In the genomic region with DNA sequence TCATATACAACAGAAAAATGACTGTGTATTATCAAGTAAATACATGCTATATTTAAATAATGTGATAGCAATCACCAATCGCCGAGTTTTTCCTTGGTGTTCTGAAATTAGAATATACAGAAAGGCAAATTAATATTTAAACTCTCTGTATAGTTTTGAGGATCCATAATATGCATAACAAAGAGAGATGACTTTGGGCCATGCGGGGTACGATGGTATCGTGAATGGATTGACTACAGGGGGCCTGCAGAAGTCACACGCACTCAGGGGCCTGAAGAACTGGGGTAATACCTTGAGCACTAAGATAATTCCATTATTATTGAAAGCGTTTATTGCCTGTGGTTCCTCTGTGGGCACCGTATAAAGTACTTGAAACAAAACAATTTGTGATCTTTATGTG, we compare ENCODE assay signal across 18 cellular contexts.
A peak's percentile ranks its signal among the peaks of the same experiment; 100 is the strongest.
DNase-seq lines count a peak whose midpoint lies in the region; TF ChIP-seq lines count a peak whose summit lies in the region.
"Had no signal": no experiment of that assay in that cellular context is flagged by ENCODE, and none has a peak within 500 bp of the region (broad histone marks: within the 10 kb centered on the region; RNA-seq: fewer than 3 reads in every experiment).

No MANE protein-coding gene starts in this region.

- no CpG with 5 or more reads among the region's 8 CpGs for WGBS in H9 (ENCODE audit: extremely low coverage, insufficient read length, low lambda C conversion rate)

- no peaks in the 10 kb centered on the region for H4K20me1 ChIP-seq in H9 (ENCODE audit: control insufficient read depth, insufficient read depth, insufficient read length)

- H3K23ac ChIP-seq in H9 (ENCODE audit: insufficient read length, low read depth, low read length), result no peak overlapping the region

- no peaks in the 10 kb centered on the region for H3K27me3 ChIP-seq in H9 (ENCODE audit: insufficient read depth, low read length)
- H3K27me3 ChIP-seq in iPS-18a (ENCODE audit: control insufficient read depth, insufficient read depth, low read length), result peaks cover 5% of the 10 kb centered on the region
- H3K27me3 ChIP-seq: BE2C had no signal

- no peaks in the 10 kb centered on the region for H3K36me3 Mint-ChIP-seq in H9 (ENCODE audit: insufficient read depth in 1 of 3, low read depth in 3 of 3)
- H3K36me3 Mint-ChIP-seq: IgD-negative memory B cell had no signal

- no peak overlapping the region for H3K9ac ChIP-seq in H9 (ENCODE audit: extremely low read depth, insufficient read length, low read length)
- H3K9ac ChIP-seq in iPS-18a (ENCODE audit: low read length), result no peak overlapping the region

- H2BK5ac ChIP-seq in H9 (ENCODE audit: insufficient read length, low read length), result no peak overlapping the region

- H3K23me2 ChIP-seq in H9 (ENCODE audit: insufficient read length, low read depth, low read length, poor library complexity, severe bottlenecking), result no peaks in the 10 kb centered on the region

- no peak overlapping the region for H3K56ac ChIP-seq in H9 (ENCODE audit: insufficient read length, low read depth, low read length)

- H3K79me2 ChIP-seq in H9 (ENCODE audit: insufficient read depth, low read length), result no peaks in the 10 kb centered on the region

- peaks cover under 1% of the 10 kb centered on the region for H3K27me3 Mint-ChIP-seq in H9 (ENCODE audit: low read depth)
- H3K27me3 Mint-ChIP-seq: CD4-positive, alpha-beta T cell; IgD-negative memory B cell had no signal

- H4K5ac ChIP-seq in H9 (ENCODE audit: insufficient read length, low read depth, low read length), result no peak overlapping the region

- peak overlapping the region; percentile 2 for H3K4me2 ChIP-seq in H9 (ENCODE audit: insufficient read depth, insufficient read length, low read length)

- H2AK5ac ChIP-seq in H9 (ENCODE audit: insufficient read length, low read length), result no peak overlapping the region

- no peak overlapping the region for H3K4ac ChIP-seq in H9 (ENCODE audit: low read depth, low read length)

- H4K91ac ChIP-seq in H9 (ENCODE audit: insufficient read length, low read depth, low read length), result no peak overlapping the region

- H3K9me3 Mint-ChIP-seq in H9, result peaks cover 0 to 3% of the 10 kb centered on the region in 2 experiments; a peak in 1 of 5 replicates
- H3K9me3 Mint-ChIP-seq: CD4-positive, alpha-beta T cell had no signal

- peak overlapping the region; percentile 18 for H3K4me3 ChIP-seq in iPS-18a (ENCODE audit: low read length)
- H3K4me3 ChIP-seq: HAP-1 had no signal

- no peak overlapping the region for H3K14ac ChIP-seq in H9 (ENCODE audit: insufficient read depth, low read length)

- H2BK20ac ChIP-seq in H9 (ENCODE audit: low read depth, low read length, poor library complexity, severe bottlenecking), result no peak overlapping the region

- no peak overlapping the region for H3K18ac ChIP-seq in H9 (ENCODE audit: insufficient read length, low read depth, low read length)

- H3K9me3 ChIP-seq in H9 (ENCODE audit: control insufficient read depth, low read depth, low read length) (no peaks in the 10 kb centered on the region), iPS-18a (ENCODE audit: control insufficient read depth, low read depth, low read length) (no peaks in the 10 kb centered on the region)
- H3K9me3 ChIP-seq: BE2C, HAP-1 had no signal

- no peak overlapping the region for H2BK15ac ChIP-seq in H9 (ENCODE audit: low read depth, low read length)

- no peak overlapping the region for H2AFZ ChIP-seq in H9 (ENCODE audit: low read length)

- no peak overlapping the region; a peak in 1 of 7 replicates for H3K27ac Mint-ChIP-seq in H9
- H3K27ac Mint-ChIP-seq: CD4-positive, alpha-beta T cell had no signal

- no peak overlapping the region for H3T11ph ChIP-seq in H9 (ENCODE audit: low read length)

- H3K4me3 Mint-ChIP-seq in H9, result 0 out of 5 replicates have a peak overlapping the region, but pooled peaks have one; percentile 4 to 10
- H3K4me3 Mint-ChIP-seq: CD4-positive, alpha-beta T cell; IgD-negative memory B cell had no signal

- no peaks in the 10 kb centered on the region for H3K79me1 ChIP-seq in H9 (ENCODE audit: insufficient read depth, low read depth, low read length, poor library complexity, severe bottlenecking)

- H3K36me3 ChIP-seq in iPS-18a (ENCODE audit: control insufficient read depth, low read depth, low read length), result no peaks in the 10 kb centered on the region
- H3K36me3 ChIP-seq: BE2C, HAP-1 had no signal

- peaks cover 51 to 68% of the 10 kb centered on the region in 2 experiments for H3K4me1 Mint-ChIP-seq in H9
- H3K4me1 Mint-ChIP-seq: IgD-negative memory B cell had no signal

- no peak overlapping the region for H2BK12ac ChIP-seq in H9 (ENCODE audit: insufficient read length, low read depth, low read length)

- H3K27ac ChIP-seq in H9 (ENCODE audit: insufficient read length, low read depth, low read length) (no peak overlapping the region), VCaP (peak overlapping the region; percentile 84), iPS-18a (ENCODE audit: low read length) (no peak overlapping the region)
- H3K27ac ChIP-seq: HL-60 had no signal

- TF ChIP-seq CTCF in H9 (conservative IDR thresholded peaks at IDR 0.05) (no peak), VCaP (conservative IDR thresholded peaks at IDR 0.05) (no peak)

- H3K4me1 ChIP-seq in H9 (ENCODE audit: insufficient read depth, low read length) (peaks cover 13% of the 10 kb centered on the region; the same call in 1 of the 2 replicates), iPS-18a (ENCODE audit: control insufficient read depth, low read depth, low read length) (peaks cover 38% of the 10 kb centered on the region)
- H3K4me1 ChIP-seq: BE2C, HAP-1 had no signal

- H2BK120ac ChIP-seq in H9 (ENCODE audit: low read depth, low read length, poor library complexity, severe bottlenecking), result no peak overlapping the region

- H4K8ac ChIP-seq in H9 (replicated peaks; ENCODE audit: insufficient read length, low read depth, low read length), result no peak overlapping the region

- DNase-seq in H9 (peak; percentile 25), cerebellar cortex (ENCODE audit: low spot score) (no peak)
- no peak for DNase-seq in stimulated activated CD4-positive, alpha-beta T cell treated with anti-CD3 and anti-CD28 coated beads, Interleukin-2, amount 100 ng/mL, for 24 hours
- no peak for DNase-seq in stimulated activated naive CD4-positive, alpha-beta T cell treated with Interleukin-2 at 50 U/mL for 16 hours (lab: John Stamatoyannopoulos, UW)
- DNase-seq: ACHN; BE2C; C1 segment of cervical spinal cord; CD4-positive, alpha-beta T cell; DMS153; DMS79; GDM1; GOT3; KBM-7 had no signal
